In the genomic region with DNA sequence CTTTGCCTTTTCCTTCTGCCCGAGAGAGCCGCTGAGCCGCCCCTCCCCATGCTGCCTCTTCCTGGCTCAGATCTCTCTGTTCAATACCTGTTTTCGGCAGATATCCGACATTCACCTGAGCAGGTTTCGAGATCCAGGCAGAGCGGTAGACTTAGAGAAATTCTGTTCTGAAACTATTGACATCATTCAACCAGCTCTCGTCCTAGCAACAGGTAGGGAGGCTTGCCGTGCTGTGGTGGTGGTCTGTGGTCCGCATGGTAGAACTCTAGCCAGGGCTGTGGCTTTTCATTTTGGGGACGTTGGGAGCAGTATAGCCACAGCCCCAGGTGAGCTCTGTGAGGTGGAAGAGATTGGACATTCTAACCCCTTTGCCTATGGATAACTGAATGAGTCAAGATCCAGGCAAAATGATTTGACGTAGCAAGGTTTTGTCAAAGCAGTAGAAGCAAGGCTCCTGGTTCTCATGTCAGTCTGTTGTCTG, we compare ENCODE assay signal across 1 cellular context.
TF ChIP-seq lines count a peak whose summit lies in the region.

No MANE protein-coding gene starts in this region.

TF ChIP-seq in SK-N-SH treated with all-trans-retinoic acid at 6 μM for 48 hours, 23 proteins besides CTCF, POLR2A, EP300 and RAD21 (continued from another document):
- TF ChIP-seq ZC3H10 (CRISPR knock-in tag; IDR thresholded peaks at IDR 0.05) (no peak), GLIS3 (CRISPR knock-in tag; IDR thresholded peaks at IDR 0.05) (no peak), TCF4 (CRISPR knock-in tag; IDR thresholded peaks at IDR 0.05; ENCODE audit: borderline replicate concordance) (no peak), SNAI2 (CRISPR knock-in tag; IDR thresholded peaks at IDR 0.05) (no peak), CSDC2 (CRISPR knock-in tag; IDR thresholded peaks at IDR 0.05) (no peak), ZNF8 (CRISPR knock-in tag; IDR thresholded peaks at IDR 0.05) (no peak), ZFP3 (CRISPR knock-in tag; IDR thresholded peaks at IDR 0.05) (no peak), ESRRG (CRISPR knock-in tag; IDR thresholded peaks at IDR 0.05) (no peak), POU6F1 (CRISPR knock-in tag; IDR thresholded peaks at IDR 0.05; ENCODE audit: borderline replicate concordance, low read depth) (no peak), OSR1 (CRISPR knock-in tag; IDR thresholded peaks at IDR 0.05) (no peak)
- TF ChIP-seq, protein P1, sequence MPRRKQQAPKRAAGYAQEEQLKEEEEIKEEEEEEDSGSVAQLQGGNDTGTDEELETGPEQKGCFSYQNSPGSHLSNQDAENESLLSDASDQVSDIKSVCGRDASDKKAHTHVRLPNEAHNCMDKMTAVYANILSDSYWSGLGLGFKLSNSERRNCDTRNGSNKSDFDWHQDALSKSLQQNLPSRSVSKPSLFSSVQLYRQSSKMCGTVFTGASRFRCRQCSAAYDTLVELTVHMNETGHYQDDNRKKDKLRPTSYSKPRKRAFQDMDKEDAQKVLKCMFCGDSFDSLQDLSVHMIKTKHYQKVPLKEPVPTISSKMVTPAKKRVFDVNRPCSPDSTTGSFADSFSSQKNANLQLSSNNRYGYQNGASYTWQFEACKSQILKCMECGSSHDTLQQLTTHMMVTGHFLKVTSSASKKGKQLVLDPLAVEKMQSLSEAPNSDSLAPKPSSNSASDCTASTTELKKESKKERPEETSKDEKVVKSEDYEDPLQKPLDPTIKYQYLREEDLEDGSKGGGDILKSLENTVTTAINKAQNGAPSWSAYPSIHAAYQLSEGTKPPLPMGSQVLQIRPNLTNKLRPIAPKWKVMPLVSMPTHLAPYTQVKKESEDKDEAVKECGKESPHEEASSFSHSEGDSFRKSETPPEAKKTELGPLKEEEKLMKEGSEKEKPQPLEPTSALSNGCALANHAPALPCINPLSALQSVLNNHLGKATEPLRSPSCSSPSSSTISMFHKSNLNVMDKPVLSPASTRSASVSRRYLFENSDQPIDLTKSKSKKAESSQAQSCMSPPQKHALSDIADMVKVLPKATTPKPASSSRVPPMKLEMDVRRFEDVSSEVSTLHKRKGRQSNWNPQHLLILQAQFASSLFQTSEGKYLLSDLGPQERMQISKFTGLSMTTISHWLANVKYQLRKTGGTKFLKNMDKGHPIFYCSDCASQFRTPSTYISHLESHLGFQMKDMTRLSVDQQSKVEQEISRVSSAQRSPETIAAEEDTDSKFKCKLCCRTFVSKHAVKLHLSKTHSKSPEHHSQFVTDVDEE (CRISPR knock-in tag; IDR thresholded peaks at IDR 0.05), result no peak
TF ChIP-seq in SK-N-SH treated with all-trans-retinoic acid at 6 μM for 48 hours: peak in this region for 0.
